Comparison of ENCODE assay signal across 8 cellular contexts in genomic region chr19:10836478-10837325, GRCh38. TPM values are rescaled to one million over a fixed set of nuclear protein-coding genes. Genes with fewer than 3 reads are reported as not detected.
DNase-seq lines count a peak whose midpoint lies in the region; ATAC-seq, FAIRE-seq and TF ChIP-seq lines count a peak whose summit lies in the region.

No MANE protein-coding gene starts in this region.

- peak overlapping the region; percentile 98 for H3K27ac Mint-ChIP-seq in endothelial cell (ENCODE audit: unreplicated experiment)
- peak overlapping the region; percentile 100 for H3K27ac Mint-ChIP-seq in stimulated activated effector memory CD8-positive, alpha-beta T cell treated with anti-CD3 and anti-CD28 coated beads, Interleukin-12 subunit alpha, Interleukin-12 subunit beta, amount 100 ng/mL, for 72 hours

- peak; percentile 20 for ATAC-seq in HG02642 (IDR thresholded peaks at IDR 0.05; ENCODE audit: poor library complexity, unreplicated experiment)
- ATAC-seq in stimulated activated effector memory CD8-positive, alpha-beta T cell treated with anti-CD3 and anti-CD28 coated beads, Interleukin-12 subunit alpha, Interleukin-12 subunit beta, amount 100 ng/mL, for 72 hours: peak; percentile 65

- peaks cover 4% of the 10 kb centered on the region for H3K4me1 Mint-ChIP-seq in endothelial cell (ENCODE audit: unreplicated experiment)
- H3K4me1 Mint-ChIP-seq in stimulated activated effector memory CD8-positive, alpha-beta T cell treated with anti-CD3 and anti-CD28 coated beads, Interleukin-12 subunit alpha, Interleukin-12 subunit beta, amount 100 ng/mL, for 72 hours: peaks cover 20% of the 10 kb centered on the region

- no peak for FAIRE-seq in D721Med (lab: Jason Lieb, UNC)

- TF ChIP-seq CTCF in D721Med (IDR thresholded peaks at IDR 0.05; ENCODE audit: insufficient read depth, missing control alignments) (no peak), endothelial cell (IDR thresholded peaks at IDR 0.05; ENCODE audit: unreplicated experiment) (no peak)

- H3K4me3 Mint-ChIP-seq in endothelial cell (ENCODE audit: unreplicated experiment): peak overlapping the region; percentile 89
- peak overlapping the region; percentile 99 for H3K4me3 Mint-ChIP-seq in stimulated activated effector memory CD8-positive, alpha-beta T cell treated with anti-CD3 and anti-CD28 coated beads, Interleukin-12 subunit alpha, Interleukin-12 subunit beta, amount 100 ng/mL, for 72 hours

- peaks cover 4% of the 10 kb centered on the region for H3K36me3 Mint-ChIP-seq in endothelial cell (ENCODE audit: low read depth, unreplicated experiment)
- peaks cover 59% of the 10 kb centered on the region for H3K36me3 Mint-ChIP-seq in stimulated activated effector memory CD8-positive, alpha-beta T cell treated with anti-CD3 and anti-CD28 coated beads, Interleukin-12 subunit alpha, Interleukin-12 subunit beta, amount 100 ng/mL, for 72 hours

- H3K27me3 Mint-ChIP-seq in endothelial cell (ENCODE audit: unreplicated experiment): peaks cover 9% of the 10 kb centered on the region

- peak; percentile 67 for DNase-seq in D721Med (ENCODE audit: insufficient read length, low spot score)
- DNase-seq in NCI-H510A (lab: John Stamatoyannopoulos, UW): peak; percentile 93
- DNase-seq in activated CD4-positive, alpha-beta T cell treated with anti-CD3 and anti-CD28 coated beads, Interleukin-2, amount 50 U/mL, for 4 hours: peak; percentile 73 to 75
- no peak for DNase-seq in endothelial cell (ENCODE audit: low spot score)
- peak; percentile 92 for DNase-seq in myocyte (ENCODE audit: low read depth)
- no peak for DNase-seq in stimulated activated effector memory CD8-positive, alpha-beta T cell treated with anti-CD3 and anti-CD28 coated beads, Interleukin-12 subunit alpha, Interleukin-12 subunit beta, amount 100 ng/mL, for 72 hours (ENCODE audit: low spot score in 2 of 2)
- no peak for DNase-seq in putamen (ENCODE audit: low spot score)

- H3K9me3 Mint-ChIP-seq in endothelial cell (ENCODE audit: unreplicated experiment): peaks cover 3% of the 10 kb centered on the region
- peaks cover 2% of the 10 kb centered on the region for H3K9me3 Mint-ChIP-seq in stimulated activated effector memory CD8-positive, alpha-beta T cell treated with anti-CD3 and anti-CD28 coated beads, Interleukin-12 subunit alpha, Interleukin-12 subunit beta, amount 100 ng/mL, for 72 hours

RNA-seq across cellular contexts. Expression of gene TMED1, which starts 0.7 kb away (rescaled TPM):
- 22.1 TPM for total RNA-seq in endothelial cell (ENCODE audit: unreplicated experiment)
- total RNA-seq in myocyte: 84.8 and 87.4 TPM in 2 replicates
- 38.5 TPM for polyA plus RNA-seq in myocyte (2012)

RNA-seq across cellular contexts. Expression of gene C19orf38, which starts 11.5 kb away (rescaled TPM):
- total RNA-seq in endothelial cell (ENCODE audit: unreplicated experiment): not detected
- 0.21 and 1.1 TPM in 2 replicates for total RNA-seq in myocyte
- polyA plus RNA-seq in myocyte (2012): 1.1 TPM

RNA-seq across cellular contexts. Expression of gene CARM1, which starts 34.7 kb away (rescaled TPM):
- total RNA-seq in endothelial cell (ENCODE audit: unreplicated experiment) (63.2 TPM), myocyte (37.1 and 42.6 TPM in 2 replicates)
- polyA plus RNA-seq in myocyte (2012): 48.9 TPM

Comparison
In these comparisons a context has a peak if more than half of its experiments do, and no peak if none do; other contexts are left out.
1. DNase-seq: peak in D721Med (single experiment), NCI-H510A (single experiment), activated CD4-positive, alpha-beta T cell treated with anti-CD3 and anti-CD28 coated beads, Interleukin-2, amount 50 U/mL, for 4 hours (2 of 2) and myocyte (single experiment); none in endothelial cell (single experiment), stimulated activated effector memory CD8-positive, alpha-beta T cell treated with anti-CD3 and anti-CD28 coated beads, Interleukin-12 subunit alpha, Interleukin-12 subunit beta, amount 100 ng/mL, for 72 hours (0 of 2) and putamen (single experiment).